24 cellular contexts compared by ENCODE assay signal in genomic region chr14:33629721-33630287, GRCh38.
"Had no signal": no experiment of that assay in that cellular context is flagged by ENCODE, and none has a peak within 500 bp of the region (broad histone marks: within the 10 kb centered on the region; RNA-seq: fewer than 3 reads in every experiment).

No MANE protein-coding gene starts in this region.

- H3K27ac ChIP-seq: left lung, lower lobe of right lung, pancreas, prostate gland, sigmoid colon, spleen, suprapubic skin, thoracic aorta, tibial artery, uterus had no signal

- H3K36me3 ChIP-seq: left lung, lower lobe of right lung, pancreas, prostate gland, sigmoid colon, spleen, suprapubic skin, thoracic aorta, tibial artery, uterus had no signal

- ATAC-seq: left colon; left lung; lower lobe of right lung; naive thymus-derived CD8-positive, alpha-beta T cell; pancreas; right cardiac atrium; stimulated activated effector memory CD8-positive, alpha-beta T cell treated with anti-CD3 and anti-CD28 coated beads, Interleukin-12 subunit alpha, Interleukin-12 subunit beta, amount 100 ng/mL, for 72 hours had no signal

- H3K9me3 ChIP-seq: left lung, lower lobe of right lung, pancreas, prostate gland, sigmoid colon, spleen, suprapubic skin, thoracic aorta, tibial artery, uterus had no signal

- H3K4me1 ChIP-seq: left lung, lower lobe of right lung, pancreas, prostate gland, sigmoid colon, spleen, suprapubic skin, tibial artery, uterus had no signal

- H3K27me3 ChIP-seq: pancreas, sigmoid colon, spleen, suprapubic skin, tibial artery, uterus had no signal

- H3K4me3 ChIP-seq: left lung, lower lobe of right lung, pancreas, prostate gland, sigmoid colon, spleen, suprapubic skin, thoracic aorta, tibial artery, uterus had no signal

- DNase-seq: immature natural killer cell; kidney; left colon; left lung; lower lobe of right lung; mammary epithelial cell; mesenchymal stem cell; naive thymus-derived CD8-positive, alpha-beta T cell; nucleus accumbens; pancreas; posterior cingulate gyrus; retina; right cardiac atrium; sigmoid colon; small intestine; spleen; stimulated activated CD4-positive, alpha-beta T cell treated with anti-CD3 and anti-CD28 coated beads, Interleukin-4, amount 100 ng/mL, for 24 hours; stimulated activated naive CD4-positive, alpha-beta T cell; tibial artery; uterus had no signal
